22 cellular contexts compared by ENCODE assay signal in genomic region chr7:35787925-35788324, GRCh38.
"Had no signal": no experiment of that assay in that cellular context is flagged by ENCODE, and none has a peak within 500 bp of the region (broad histone marks: within the 10 kb centered on the region; RNA-seq: fewer than 3 reads in every experiment).

No MANE protein-coding gene starts in this region.

- FAIRE-seq: endometrium, frontal cortex had no signal

- DNase-seq: cortex of kidney; effector memory CD8-positive, alpha-beta T cell; hypothalamus; left cardiac atrium; left lung; mesenchymal stem cell; naive thymus-derived CD8-positive, alpha-beta T cell; nephron progenitor cell; nucleus accumbens; stimulated activated CD4-positive, alpha-beta T cell treated with anti-CD3 and anti-CD28 coated beads, Interleukin-12 subunit alpha, Interleukin-12 subunit beta, amount 100 ng/mL, for 4 hours; stimulated activated CD4-positive, alpha-beta T cell treated with anti-CD3 and anti-CD28 coated beads, Interleukin-1b, Interleukin-23, amount 100 ng/mL, for 48 hours; stimulated activated CD4-positive, alpha-beta T cell treated with anti-CD3 and anti-CD28 coated beads, Interleukin-4, amount 100 ng/mL, for 1 hour; stimulated activated CD8-positive, alpha-beta memory T cell treated with anti-CD3 and anti-CD28 coated beads, Interleukin-4, amount 100 ng/mL, for 48 hours; stimulated activated naive CD4-positive, alpha-beta T cell; stimulated activated naive CD8-positive, alpha-beta T cell treated with anti-CD3 and anti-CD28 coated beads, Interleukin-15, amount 100 ng/mL, for 72 hours; thyroid gland had no signal

- H3K9me3 ChIP-seq: prostate gland, thyroid gland had no signal

- H3K27ac Mint-ChIP-seq: effector memory CD8-positive, alpha-beta T cell; naive thymus-derived CD8-positive, alpha-beta T cell; nephron progenitor cell; stimulated activated naive CD8-positive, alpha-beta T cell treated with anti-CD3 and anti-CD28 coated beads, Interleukin-15, amount 100 ng/mL, for 72 hours had no signal

- H3K27me3 ChIP-seq: left lung, right atrium auricular region, suprapubic skin, thyroid gland had no signal

- H3K4me3 ChIP-seq: left lung, prostate gland, right atrium auricular region, smooth muscle cell, suprapubic skin, thyroid gland had no signal

- H3K4me1 ChIP-seq: prostate gland had no signal

- H3K4me2 ChIP-seq: smooth muscle cell had no signal

- H3K4me1 Mint-ChIP-seq: naive thymus-derived CD8-positive, alpha-beta T cell; nephron progenitor cell; stimulated activated naive CD8-positive, alpha-beta T cell treated with anti-CD3 and anti-CD28 coated beads, Interleukin-15, amount 100 ng/mL, for 72 hours had no signal

- H3K36me3 ChIP-seq: left lung, prostate gland, right atrium auricular region, suprapubic skin, thyroid gland had no signal

- H3K27me3 Mint-ChIP-seq: effector memory CD8-positive, alpha-beta T cell; naive thymus-derived CD8-positive, alpha-beta T cell; stimulated activated naive CD8-positive, alpha-beta T cell treated with anti-CD3 and anti-CD28 coated beads, Interleukin-15, amount 100 ng/mL, for 72 hours had no signal

- H3K4me3 Mint-ChIP-seq: effector memory CD8-positive, alpha-beta T cell; naive thymus-derived CD8-positive, alpha-beta T cell; nephron progenitor cell; stimulated activated naive CD8-positive, alpha-beta T cell treated with anti-CD3 and anti-CD28 coated beads, Interleukin-15, amount 100 ng/mL, for 72 hours had no signal

- H3K27ac ChIP-seq: left lung, prostate gland, right atrium auricular region, suprapubic skin, thyroid gland had no signal
